ENCODE assay signal across 12 cellular contexts in the genomic region with DNA sequence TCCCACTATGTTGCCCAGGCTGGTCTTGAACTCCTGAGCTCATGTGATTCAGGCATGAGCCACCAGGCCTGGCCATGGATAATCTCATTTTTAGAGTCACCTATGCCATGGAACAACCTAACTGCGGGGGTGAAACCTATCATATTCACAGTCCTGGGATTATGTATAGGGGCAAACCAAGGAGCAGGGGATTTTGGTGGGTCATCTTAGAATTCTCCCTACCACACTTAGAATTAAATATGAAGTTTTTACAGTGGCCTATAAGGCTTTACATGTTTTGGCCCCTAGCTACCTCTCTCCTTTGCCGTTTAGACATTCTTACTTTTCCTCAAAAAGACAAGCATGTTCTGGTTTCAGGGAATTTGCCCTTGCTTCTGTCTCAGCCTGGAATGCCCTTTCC. TPM values are rescaled to one million over a fixed set of nuclear protein-coding genes. Genes with fewer than 3 reads are reported as not detected.
DNase-seq lines count a peak whose midpoint lies in the region; ATAC-seq, FAIRE-seq and TF ChIP-seq lines count a peak whose summit lies in the region.
"Had no signal": no experiment of that assay in that cellular context is flagged by ENCODE, and none has a peak within 500 bp of the region (broad histone marks: within the 10 kb centered on the region; RNA-seq: fewer than 3 reads in every experiment).

No MANE protein-coding gene starts in this region.

- H2AFZ ChIP-seq in K562 (ENCODE audit: low read depth, low read length) = no peak overlapping the region

- FAIRE-seq in K562 (lab: Jason Lieb, UNC) = no peak

- H3K27ac Mint-ChIP-seq in activated CD8-positive, alpha-beta memory T cell treated with anti-CD3 and anti-CD28 coated beads, Interleukin-2, amount 10 ng/mL, durations not matched to agents 7 days and 5 days = no peak overlapping the region
- H3K27ac Mint-ChIP-seq in neural crest cell (ENCODE audit: unreplicated experiment) = peak overlapping the region; percentile 13
- no peak overlapping the region for H3K27ac Mint-ChIP-seq in stimulated activated naive CD8-positive, alpha-beta T cell treated with anti-CD3 and anti-CD28 coated beads, Interleukin-15, amount 100 ng/mL, for 72 hours
- H3K27ac Mint-ChIP-seq: CD4-positive, CD25-positive, alpha-beta regulatory T cell had no signal

- BruUV-seq in K562 (replicated peaks; lab: Mats Ljungman, UMichigan) = no TSS peak

- in situ Hi-C loops in K562 (cut with MboI) = no loop called here

- POLR2A ChIA-PET in K562 (lab: Yijun Ruan, JAX) = interaction anchor here (0.8 to 3.7 kb wide), 3 partner anchors 10 to 498 kb away, joined by 3 to 17 read pairs (median 3); no protein-coding TSS in a partner anchor

- H3K9me3 Mint-ChIP-seq in activated CD8-positive, alpha-beta memory T cell treated with anti-CD3 and anti-CD28 coated beads, Interleukin-2, amount 10 ng/mL, durations not matched to agents 7 days and 5 days (ENCODE audit: low read depth) = no peaks in the 10 kb centered on the region
- H3K9me3 Mint-ChIP-seq in neural crest cell = no peaks in the 10 kb centered on the region
- H3K9me3 Mint-ChIP-seq in stimulated activated naive CD8-positive, alpha-beta T cell treated with anti-CD3 and anti-CD28 coated beads, Interleukin-15, amount 100 ng/mL, for 72 hours = no peaks in the 10 kb centered on the region

- H3K36me3 ChIP-seq in K562 (ENCODE audit: control insufficient read depth, insufficient read depth, low read length) (no peaks in the 10 kb centered on the region), suprapubic skin (no peaks in the 10 kb centered on the region), thyroid gland (no peaks in the 10 kb centered on the region)
- H3K36me3 ChIP-seq: BLaER1 treated with 17β-estradiol and CSF1 and Interleukin-3, amounts not matched to agents 10 nM and 100 nM had no signal

- H3K27me3 Mint-ChIP-seq in activated CD8-positive, alpha-beta memory T cell treated with anti-CD3 and anti-CD28 coated beads, Interleukin-2, amount 10 ng/mL, durations not matched to agents 7 days and 5 days = peaks cover 22% of the 10 kb centered on the region
- no peaks in the 10 kb centered on the region for H3K27me3 Mint-ChIP-seq in neural crest cell (ENCODE audit: low read depth)
- H3K27me3 Mint-ChIP-seq in stimulated activated naive CD8-positive, alpha-beta T cell treated with anti-CD3 and anti-CD28 coated beads, Interleukin-15, amount 100 ng/mL, for 72 hours = peaks cover 10% of the 10 kb centered on the region

- no peaks in the 10 kb centered on the region for H4K20me1 ChIP-seq in K562 (replicated peaks; ENCODE audit: control insufficient read depth, insufficient read depth, low read length)
- H4K20me1 ChIP-seq: BLaER1 treated with 17β-estradiol and CSF1 and Interleukin-3, amounts not matched to agents 10 nM and 100 nM had no signal

- H3K9me3 ChIP-seq in K562 (replicated peaks; ENCODE audit: control insufficient read depth, insufficient read depth, low read depth, low read length) (no peaks in the 10 kb centered on the region), suprapubic skin (no peaks in the 10 kb centered on the region), thyroid gland (no peaks in the 10 kb centered on the region)
- H3K9me3 ChIP-seq: BLaER1 treated with 17β-estradiol and CSF1 and Interleukin-3, amounts not matched to agents 10 nM and 100 nM had no signal

- H3K79me2 ChIP-seq in K562 (ENCODE audit: control insufficient read depth, insufficient read depth, low read length) = no peaks in the 10 kb centered on the region

- TF ChIP-seq POLR2A in K562 (conservative IDR thresholded peaks at IDR 0.05) = no peak
- TF ChIP-seq POLR2A in suprapubic skin (IDR thresholded peaks at IDR 0.05) = no peak
- TF ChIP-seq POLR2A in thyroid gland (IDR thresholded peaks at IDR 0.05) = no peak

- H3K4me1 Mint-ChIP-seq in activated CD8-positive, alpha-beta memory T cell treated with anti-CD3 and anti-CD28 coated beads, Interleukin-2, amount 10 ng/mL, durations not matched to agents 7 days and 5 days = no peaks in the 10 kb centered on the region
- H3K4me1 Mint-ChIP-seq in neural crest cell = peaks cover 22% of the 10 kb centered on the region
- no peaks in the 10 kb centered on the region for H3K4me1 Mint-ChIP-seq in stimulated activated naive CD8-positive, alpha-beta T cell treated with anti-CD3 and anti-CD28 coated beads, Interleukin-15, amount 100 ng/mL, for 72 hours
- H3K4me1 Mint-ChIP-seq: CD4-positive, CD25-positive, alpha-beta regulatory T cell had no signal

- H3K36me3 Mint-ChIP-seq in activated CD8-positive, alpha-beta memory T cell treated with anti-CD3 and anti-CD28 coated beads, Interleukin-2, amount 10 ng/mL, durations not matched to agents 7 days and 5 days = no peaks in the 10 kb centered on the region
- no peaks in the 10 kb centered on the region for H3K36me3 Mint-ChIP-seq in neural crest cell (ENCODE audit: low read depth)
- H3K36me3 Mint-ChIP-seq: CD4-positive, CD25-positive, alpha-beta regulatory T cell had no signal

- no peak overlapping the region for H3K4me3 Mint-ChIP-seq in activated CD8-positive, alpha-beta memory T cell treated with anti-CD3 and anti-CD28 coated beads, Interleukin-2, amount 10 ng/mL, durations not matched to agents 7 days and 5 days
- no peak overlapping the region for H3K4me3 Mint-ChIP-seq in neural crest cell
- no peak overlapping the region for H3K4me3 Mint-ChIP-seq in stimulated activated naive CD8-positive, alpha-beta T cell treated with anti-CD3 and anti-CD28 coated beads, Interleukin-15, amount 100 ng/mL, for 72 hours
- H3K4me3 Mint-ChIP-seq: CD4-positive, CD25-positive, alpha-beta regulatory T cell had no signal

- peaks cover 5 to 10% of the 10 kb centered on the region in 2 experiments; a peak in 4 of 5 replicates for H3K4me1 ChIP-seq in K562 (replicated peaks in 1 of 2; ENCODE audit: control insufficient read depth in 2 of 2, insufficient read depth in 2 of 2, low read length in 2 of 2)
- H3K4me1 ChIP-seq in suprapubic skin = no peaks in the 10 kb centered on the region
- no peaks in the 10 kb centered on the region for H3K4me1 ChIP-seq in thyroid gland

- H3K27ac ChIP-seq in K562 (ENCODE audit: extremely low read depth, low read depth, low read length) (no peak overlapping the region), suprapubic skin (no peak overlapping the region), thyroid gland (no peak overlapping the region)
- H3K27ac ChIP-seq: BLaER1 treated with 17β-estradiol and CSF1 and Interleukin-3, amounts not matched to agents 10 nM and 100 nM had no signal

- CTCF ChIA-PET in activated CD8-positive, alpha-beta memory T cell treated with anti-CD3 and anti-CD28 coated beads, Interleukin-2, amount 10 ng/mL, durations not matched to agents 7 days and 5 days (lab: Charles Lee) = interaction anchor here (1.5 to 1.9 kb wide), 3 partner anchors 20 to 312 kb away, joined by 3 to 6 read pairs (median 4); no protein-coding TSS in a partner anchor
- CTCF ChIA-PET in K562 (lab: Yijun Ruan, JAX; ENCODE audit: low intra/inter-chr PET ratio) = no interaction called here

- H3K27me3 ChIP-seq in K562 (ENCODE audit: control insufficient read depth in 2 of 2, insufficient read depth in 2 of 2, low read length in 2 of 2) (no peaks in the 10 kb centered on the region; a peak in 1 of 5 replicates), suprapubic skin (no peaks in the 10 kb centered on the region), thyroid gland (no peaks in the 10 kb centered on the region)
- H3K27me3 ChIP-seq: BLaER1 treated with 17β-estradiol and CSF1 and Interleukin-3, amounts not matched to agents 10 nM and 100 nM had no signal

- H3K9me1 ChIP-seq in K562 (ENCODE audit: control insufficient read depth, insufficient read depth, low read length) = peaks cover 2% of the 10 kb centered on the region

- no peak for ATAC-seq in activated CD8-positive, alpha-beta memory T cell treated with anti-CD3 and anti-CD28 coated beads, Interleukin-2, amount 10 ng/mL, durations not matched to agents 7 days and 5 days
- ATAC-seq in K562 = no peak
- no peak for ATAC-seq in stimulated activated naive CD8-positive, alpha-beta T cell treated with anti-CD3 and anti-CD28 coated beads, Interleukin-15, amount 100 ng/mL, for 72 hours

- H3K4me3 ChIP-seq in K562 = no peak overlapping the region
- H3K4me3 ChIP-seq in suprapubic skin = no peak overlapping the region
- H3K4me3 ChIP-seq in thyroid gland (replicated peaks in 1 of 3) = no peak overlapping the region
- H3K4me3 ChIP-seq: BLaER1 treated with 17β-estradiol and CSF1 and Interleukin-3, amounts not matched to agents 10 nM and 100 nM had no signal

- TF ChIP-seq EP300 in K562 (IDR thresholded peaks at IDR 0.05; ENCODE audit: low read length) (no peak), suprapubic skin (IDR thresholded peaks at IDR 0.05) (no peak)

- no peak overlapping the region for H3K9ac ChIP-seq in K562 (ENCODE audit: insufficient read depth in 1 of 2, low read depth in 2 of 2, low read length in 2 of 2)
- H3K9ac ChIP-seq: BLaER1 treated with 17β-estradiol and CSF1 and Interleukin-3, amounts not matched to agents 10 nM and 100 nM had no signal

- no peak overlapping the region for H3K4me2 ChIP-seq in K562 (ENCODE audit: insufficient read depth, low read length)
- H3K4me2 ChIP-seq: BLaER1 treated with 17β-estradiol and CSF1 and Interleukin-3, amounts not matched to agents 10 nM and 100 nM had no signal

- TF ChIP-seq CTCF in K562 (IDR thresholded peaks at IDR 0.05 in 2 of 3, conservative IDR thresholded peaks at IDR 0.05 in 1 of 3; ENCODE audit: insufficient read depth in 2 of 3, low read depth in 1 of 3, low read length in 3 of 3) (no peak), neural crest cell (conservative IDR thresholded peaks at IDR 0.05) (no peak), suprapubic skin (IDR thresholded peaks at IDR 0.05) (no peak), thyroid gland (IDR thresholded peaks at IDR 0.05) (no peak)

- peak; percentile 9 for DNase-seq in activated CD8-positive, alpha-beta memory T cell treated with anti-CD3 and anti-CD28 coated beads, Interleukin-2, amount 10 ng/mL, durations not matched to agents 7 days and 5 days
- no peak for DNase-seq in activated CD8-positive, alpha-beta memory T cell treated with anti-CD3 and anti-CD28 coated beads, Interleukin-2, amount 50 U/mL, for 48 hours
- DNase-seq in K562 (ENCODE audit: extremely low read depth in 1 of 4, low spot score in 3 of 4) (no peak), neural crest cell (ENCODE audit: low read depth, low spot score) (no peak), suprapubic skin (ENCODE audit: low spot score in 2 of 2) (peak; percentile 7 to 18), thyroid gland (no peak), AML-193 (lab: John Stamatoyannopoulos, UW) (no peak)
- no peak for DNase-seq in stimulated activated naive CD8-positive, alpha-beta T cell treated with anti-CD3 and anti-CD28 coated beads, Interleukin-15, amount 100 ng/mL, for 72 hours
- DNase-seq: 8988T; CD4-positive, CD25-positive, alpha-beta regulatory T cell; DMS53 had no signal

- intact Hi-C loops in K562 (cut with micrococcal nuclease) = no loop called here
- intact Hi-C loops in thyroid gland (cut with DNase I) = no loop called here

- WGBS in K562 (ENCODE audit: insufficient coverage, low coverage, missing lambda C conversion rate) = 30% methylated on average over 2 of the region's 2 CpGs
- WGBS in suprapubic skin = 79% methylated on average over 2 of the region's 2 CpGs
- 83 to 84% methylated on average over 2 of the region's 2 CpGs for WGBS in thyroid gland, 2 donors

- no peak for TF ChIP-seq RAD21 in K562 (CRISPR knock-in tag; conservative IDR thresholded peaks at IDR 0.05 in 1 of 2, IDR thresholded peaks at IDR 0.05 in 1 of 2)

RNA-seq across cellular contexts. Expression of a gene that starts 20.6 kb away (rescaled TPM):
- total RNA-seq in activated CD8-positive, alpha-beta memory T cell treated with anti-CD3 and anti-CD28 coated beads, Interleukin-2, amount 10 ng/mL, durations not matched to agents 7 days and 5 days = 10 to 100 TPM; 27.8 to 29.0 TPM
- total RNA-seq in K562 (2011; cell fraction: chromatin; rRNA removed; ENCODE audit: low replicate concordance) = 511 and 945 TPM in 2 replicates
- 536 and 553 TPM in 2 replicates for total RNA-seq in K562 (2011; cell fraction: nucleolus; rRNA removed)
- 559 and 592 TPM in 2 replicates for total RNA-seq in K562 (2011; cell fraction: nucleoplasm; rRNA removed)
- 124 and 144 TPM in 2 replicates for total RNA-seq in K562 (2014; rRNA removed)
- total RNA-seq in K562 (2014; rRNA removed; fragmentation: Illumina TruSeq; extraction: Trizol) = 66.5 and 70.7 TPM in 2 replicates
- total RNA-seq in K562 (2015; rRNA removed; fragmentation: Illumina TruSeq; extraction: Trizol) = 25.8 and 27.0 TPM in 2 replicates
- total RNA-seq in K562 (2021) = 131 and 159 TPM in 2 replicates
- polyA plus RNA-seq in K562 (2011; rRNA removed) = 271 and 467 TPM in 2 replicates
- 222 and 346 TPM in 2 replicates for polyA plus RNA-seq in K562 (2011; cell fraction: cytosol; rRNA removed)
- polyA plus RNA-seq in K562 (2011; cell fraction: nucleus; rRNA removed) = 1,880 and 1,961 TPM in 2 replicates
- polyA plus RNA-seq in K562 (2012) = 112 and 555 TPM in 2 replicates
- 134 and 172 TPM in 2 replicates for polyA plus RNA-seq in K562 (2014; fragmentation: Illumina TruSeq; extraction: Trizol)
- 10 to 100 TPM; 14.0 to 16.0 TPM for polyA plus RNA-seq in K562 (2014; fragmentation: Nextera tagmentation; extraction: Ambion mirVana)
- polyA plus RNA-seq in K562 (2014; rRNA removed) = 179 and 182 TPM in 2 replicates
- polyA minus RNA-seq in K562 (2011; rRNA and poly(A)+ RNA removed) = 359 and 374 TPM in 2 replicates
- 79.8 and 123 TPM in 2 replicates for polyA minus RNA-seq in K562 (2011; cell fraction: cytosol; rRNA and poly(A)+ RNA removed)
- 310 and 397 TPM in 2 replicates for polyA minus RNA-seq in K562 (2011; cell fraction: nucleus; rRNA and poly(A)+ RNA removed)
- total RNA-seq in neural crest cell = 31.2 TPM in 2 replicates
- total RNA-seq in suprapubic skin = 100 to 1,000 TPM in 1 of 4 donors, 10 to 100 TPM in 3; 25.4 to 147 (median 43.6) TPM
- total RNA-seq in thyroid gland = 1,000 to 10,000 TPM in 1 of 4 donors, 100 to 1,000 TPM in 3; 510 to 1,437 (median 630) TPM

Comparison
In these comparisons a context has a peak if more than half of its experiments do, and no peak if none do; other contexts are left out.
1. DNase-seq: peak in activated CD8-positive, alpha-beta memory T cell treated with anti-CD3 and anti-CD28 coated beads, Interleukin-2, amount 10 ng/mL, durations not matched to agents 7 days and 5 days (single experiment) and suprapubic skin (2 of 2); none in activated CD8-positive, alpha-beta memory T cell treated with anti-CD3 and anti-CD28 coated beads, Interleukin-2, amount 50 U/mL, for 48 hours (single experiment), K562 (0 of 4), neural crest cell (single experiment), thyroid gland (0 of 2), AML-193 (0 of 2) and stimulated activated naive CD8-positive, alpha-beta T cell treated with anti-CD3 and anti-CD28 coated beads, Interleukin-15, amount 100 ng/mL, for 72 hours (0 of 2).